ENCODE assay signal across 8 cellular contexts in genomic region chrX:119573840-119574393, GRCh38. TPM values are rescaled to one million over a fixed set of nuclear protein-coding genes. Genes with fewer than 3 reads are reported as not detected.
DNase-seq lines count a peak whose midpoint lies in the region; ATAC-seq and TF ChIP-seq lines count a peak whose summit lies in the region.

No MANE protein-coding gene starts in this region.

- no TSS peak for BruUV-seq in Panc1 (replicated peaks; lab: Mats Ljungman, UMichigan)

- H3K36me3 Mint-ChIP-seq in activated naive CD4-positive, alpha-beta T cell treated with anti-CD3 and anti-CD28 coated beads for 36 hours (ENCODE audit: low read depth): peaks cover 1% of the 10 kb centered on the region

- H3K9me3 Mint-ChIP-seq in activated naive CD4-positive, alpha-beta T cell treated with anti-CD3 and anti-CD28 coated beads for 36 hours: no peaks in the 10 kb centered on the region

- intact Hi-C loops in activated naive CD4-positive, alpha-beta T cell treated with anti-CD3 and anti-CD28 coated beads for 36 hours (cut with micrococcal nuclease): loop anchor here (1.0 to 5.0 kb wide), 9 partner anchors 9 to 337 kb away; partner anchors contain the start of genes NDUFA1, NKRF, PGRMC1 and RNF113A
- intact Hi-C loops in Panc1 (cut with micrococcal nuclease; ENCODE audit: unreplicated experiment): no loop called here
- intact Hi-C loops in lower leg skin (cut with DNase I; ENCODE audit: low total_unique reads): no loop called here
- intact Hi-C loops in tibial artery (cut with DNase I; ENCODE audit: low total_unique reads): loop anchor here (10.0 kb wide), 1 partner anchor 59 kb away; no protein-coding TSS in a partner anchor

- in situ Hi-C loops in Panc1 (cut with HindIII; ENCODE audit: low pct_unique_long_range_greater_than_20kb, low sequenced_read_pairs): no loop called here

- H3K27ac Mint-ChIP-seq in activated naive CD4-positive, alpha-beta T cell treated with anti-CD3 and anti-CD28 coated beads for 36 hours: peak overlapping the region; percentile 81

- peak; percentile 4 for DNase-seq in activated naive CD4-positive, alpha-beta T cell treated with anti-CD3 and anti-CD28 coated beads for 36 hours
- DNase-seq in activated naive CD4-positive, alpha-beta T cell treated with Interleukin-2 at 50 U/mL for 16 hours: no peak
- DNase-seq in Panc1 (ENCODE audit: low read depth, low spot score): no peak
- peak; percentile 64 for DNase-seq in dermis blood vessel endothelial cell
- peak in 1 of 2 donors; percentile 14 for DNase-seq in lower leg skin (ENCODE audit: low spot score in 2 of 2)
- peak; percentile 36 to 69 for DNase-seq in tibial artery
- no peak for DNase-seq in SKM-1 (lab: John Stamatoyannopoulos, UW; ENCODE audit: unreplicated experiment)

- CTCF ChIA-PET in activated naive CD4-positive, alpha-beta T cell treated with anti-CD3 and anti-CD28 coated beads for 36 hours (lab: Charles Lee): interaction anchor here (1.0 to 1.6 kb wide), 2 partner anchors 28 to 85 kb away, joined by 5 to 6 read pairs; no protein-coding TSS in a partner anchor
- CTCF ChIA-PET in Panc1 (lab: Charles Lee): interaction anchor here (0.6 to 0.9 kb wide), 2 partner anchors 52 to 408 kb away, joined by 6 read pairs; no protein-coding TSS in a partner anchor

- TF ChIP-seq POLR2A in lower leg skin (IDR thresholded peaks at IDR 0.05): no peak

- no peak for TF ChIP-seq CTCF in Panc1 (IDR thresholded peaks at IDR 0.05)
- no peak for TF ChIP-seq CTCF in lower leg skin (IDR thresholded peaks at IDR 0.05)
- no peak for TF ChIP-seq CTCF in tibial artery (IDR thresholded peaks at IDR 0.05)

- H3K4me1 Mint-ChIP-seq in activated naive CD4-positive, alpha-beta T cell treated with anti-CD3 and anti-CD28 coated beads for 36 hours (ENCODE audit: low read depth): peaks cover 12% of the 10 kb centered on the region

- no peaks in the 10 kb centered on the region for H3K27me3 Mint-ChIP-seq in activated naive CD4-positive, alpha-beta T cell treated with anti-CD3 and anti-CD28 coated beads for 36 hours (ENCODE audit: low read depth)

- ATAC-seq in HG02763 (IDR thresholded peaks at IDR 0.05; ENCODE audit: unreplicated experiment): peak; percentile 25
- ATAC-seq in Panc1: peak; percentile 39

- 0 to 34% methylated on average over 20 to 30 of the region's 30 CpGs for WGBS in lower leg skin, 2 donors

- H3K4me1 ChIP-seq in Panc1 (ENCODE audit: control insufficient read depth, insufficient read depth, low read length): peaks cover 13% of the 10 kb centered on the region
- H3K4me1 ChIP-seq in tibial artery: peaks cover 0 to 14% (median 4%) of the 10 kb centered on the region in 4 donors

- H3K36me3 ChIP-seq in Panc1 (ENCODE audit: control insufficient read depth, insufficient read depth, low read length) (peaks cover 6% of the 10 kb centered on the region), tibial artery (no peaks in the 10 kb centered on the region)

- H3K27me3 ChIP-seq in Panc1 (ENCODE audit: control insufficient read depth, insufficient read depth, low read length): no peaks in the 10 kb centered on the region
- H3K27me3 ChIP-seq in tibial artery: no peaks in the 10 kb centered on the region

- H3K4me3 Mint-ChIP-seq in activated naive CD4-positive, alpha-beta T cell treated with anti-CD3 and anti-CD28 coated beads for 36 hours: peak overlapping the region; percentile 91

- no peaks in the 10 kb centered on the region for H3K9me3 ChIP-seq in Panc1 (ENCODE audit: control insufficient read depth, insufficient read depth, low read depth, low read length)
- no peaks in the 10 kb centered on the region for H3K9me3 ChIP-seq in tibial artery

- H3K27ac ChIP-seq in Panc1 (ENCODE audit: low read length) (peak overlapping the region; percentile 88), tibial artery (peak overlapping the region; percentile 95 to 97)

- peak overlapping the region; percentile 78 to 80 for H3K4me3 ChIP-seq in Panc1 (ENCODE audit: low read depth in 2 of 2, low read length in 2 of 2)
- H3K4me3 ChIP-seq in lower leg skin (ENCODE audit: low read depth, poor library complexity, severe bottlenecking): peak overlapping the region; percentile 48
- peak overlapping the region; percentile 81 to 84 for H3K4me3 ChIP-seq in tibial artery

- POLR2A ChIA-PET in Panc1 (lab: Charles Lee): no interaction called here

RNA-seq across cellular contexts. Expression of gene UBE2A, which starts 0.4 kb away (rescaled TPM):
- total RNA-seq in activated naive CD4-positive, alpha-beta T cell treated with anti-CD3 and anti-CD28 coated beads for 36 hours: 10 to 100 TPM; 46.1 to 49.8 TPM
- 110 TPM for total RNA-seq in Panc1 (2021; ENCODE audit: unreplicated experiment)
- 104 TPM for polyA plus RNA-seq in Panc1 (2012; ENCODE audit: insufficient read length)
- total RNA-seq in dermis blood vessel endothelial cell: 22.6 and 33.6 TPM in 2 replicates
- total RNA-seq in lower leg skin: 10 to 100 TPM; 20.6 to 24.4 (median 22.4) TPM

RNA-seq across cellular contexts. Expression of gene STEEP1, which starts 8.7 kb away (rescaled TPM):
- 10 to 100 TPM; 19.6 to 20.7 TPM for total RNA-seq in activated naive CD4-positive, alpha-beta T cell treated with anti-CD3 and anti-CD28 coated beads for 36 hours
- 42.2 TPM for total RNA-seq in Panc1 (2021; ENCODE audit: unreplicated experiment)
- polyA plus RNA-seq in Panc1 (2012; ENCODE audit: insufficient read length): 26.3 TPM
- total RNA-seq in dermis blood vessel endothelial cell: 45.3 and 53.8 TPM in 2 replicates
- total RNA-seq in lower leg skin: 10 to 100 TPM; 25.9 to 29.4 (median 27.8) TPM

RNA-seq across cellular contexts. Expression of gene NKRF, which starts 32.3 kb away (rescaled TPM):
- 10 to 100 TPM; 15.8 to 17.0 TPM for total RNA-seq in activated naive CD4-positive, alpha-beta T cell treated with anti-CD3 and anti-CD28 coated beads for 36 hours
- 25.5 TPM for total RNA-seq in Panc1 (2021; ENCODE audit: unreplicated experiment)
- 13.8 TPM for polyA plus RNA-seq in Panc1 (2012; ENCODE audit: insufficient read length)
- total RNA-seq in dermis blood vessel endothelial cell: 4.1 and 9.9 TPM in 2 replicates
- total RNA-seq in lower leg skin: 10 to 100 TPM in 2 of 4 donors, 1 to 10 TPM in 2; 8.9 to 16.6 (median 10.4) TPM

Comparison
In these comparisons a context has a peak if more than half of its experiments do, and no peak if none do; other contexts are left out.
1. DNase-seq: peak in activated naive CD4-positive, alpha-beta T cell treated with anti-CD3 and anti-CD28 coated beads for 36 hours (single experiment), dermis blood vessel endothelial cell (single experiment) and tibial artery (2 of 2); none in activated naive CD4-positive, alpha-beta T cell treated with Interleukin-2 at 50 U/mL for 16 hours (single experiment), Panc1 (single experiment) and SKM-1 (single experiment).
2. intact Hi-C loops: an anchor here in activated naive CD4-positive, alpha-beta T cell treated with anti-CD3 and anti-CD28 coated beads for 36 hours (1.0 to 5.0 kb wide) and tibial artery (10.0 kb wide); none called in Panc1 and lower leg skin.
3. Peak in every context shown above with its lines, with median percentiles within 50 percentile points of each other: H3K4me3 ChIP-seq.